23 cellular contexts compared by ENCODE assay signal in the genomic region with DNA sequence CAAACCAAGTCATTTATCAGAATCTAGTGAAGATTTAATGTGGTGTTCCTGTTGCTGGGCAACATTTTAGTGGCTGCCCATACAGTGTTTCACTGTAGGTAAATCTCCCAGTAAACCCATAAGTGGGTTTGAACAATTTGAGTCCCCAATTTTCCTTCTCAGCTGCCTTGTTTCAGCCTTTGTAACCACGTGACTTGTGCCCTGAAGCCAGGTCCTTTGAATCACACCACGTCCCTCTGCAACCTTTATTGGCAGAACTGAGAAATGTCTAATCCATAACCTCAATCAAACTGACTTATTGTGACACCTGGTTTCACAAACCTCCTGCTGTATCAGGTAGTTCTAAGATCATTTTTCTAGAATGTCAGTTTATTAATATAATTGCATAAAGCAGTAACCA.
"Had no signal": no experiment of that assay in that cellular context is flagged by ENCODE, and none has a peak within 500 bp of the region (broad histone marks: within the 10 kb centered on the region; RNA-seq: fewer than 3 reads in every experiment).

No MANE protein-coding gene starts in this region.

- H3K27me3 Mint-ChIP-seq: activated naive CD8-positive, alpha-beta T cell treated with anti-CD3 and anti-CD28 coated beads, Interleukin-2, amount 10 ng/mL, durations not matched to agents 7 days and 5 days; central memory CD8-positive, alpha-beta T cell; natural killer cell treated with Interleukin-12 subunit alpha and Interleukin-12 subunit beta and Interleukin-15 and Interleukin-18, amount 100 ng/mL, for 72 hours; T-cell had no signal

- H3K27ac Mint-ChIP-seq: activated naive CD8-positive, alpha-beta T cell treated with anti-CD3 and anti-CD28 coated beads, Interleukin-2, amount 10 ng/mL, durations not matched to agents 7 days and 5 days; activated T-helper 2 cell treated with anti-CD3 and anti-CD28 coated beads, Interferon-gamma antibody, Interleukin-2, Interleukin-4, amounts not matched to agents 10 μg/mL and 5 μg/mL and 100 μg/mL, durations not matched to agents 14 hours and 24 hours and 36 hours; natural killer cell treated with Interleukin-12 subunit alpha and Interleukin-12 subunit beta and Interleukin-15 and Interleukin-18, amount 100 ng/mL, for 72 hours; T-cell had no signal

- ATAC-seq: activated CD4-positive, CD25-positive, alpha-beta regulatory T cell treated with anti-CD3 and anti-CD28 coated beads, Interleukin-2, amount 50 U/mL, for 24 hours; natural killer cell treated with Interleukin-12 subunit alpha and Interleukin-12 subunit beta and Interleukin-15 and Interleukin-18, amount 100 ng/mL, for 72 hours; T-cell had no signal

- H3K9me3 ChIP-seq: suprapubic skin had no signal

- H3K4me3 Mint-ChIP-seq: activated naive CD8-positive, alpha-beta T cell treated with anti-CD3 and anti-CD28 coated beads, Interleukin-2, amount 10 ng/mL, durations not matched to agents 7 days and 5 days; central memory CD8-positive, alpha-beta T cell; natural killer cell treated with Interleukin-12 subunit alpha and Interleukin-12 subunit beta and Interleukin-15 and Interleukin-18, amount 100 ng/mL, for 72 hours; T-cell had no signal

- DNase-seq: activated naive CD8-positive, alpha-beta T cell treated with anti-CD3 and anti-CD28 coated beads, Interleukin-2, amount 10 ng/mL, durations not matched to agents 7 days and 5 days; anterior cingulate cortex; brain microvascular endothelial cell; cortex of kidney; effector CD4-positive, alpha-beta T cell; foreskin fibroblast; glutamatergic neuron; hypothalamus; kidney glomerular epithelial cell; mesendoderm; nucleus accumbens; posterior cingulate gyrus; small intestine; stimulated activated CD4-positive, alpha-beta T cell treated with anti-CD3 and anti-CD28 coated beads, Interleukin-4, amount 100 ng/mL, for 24 hours; stimulated activated naive CD4-positive, alpha-beta T cell treated with Interleukin-2 at 50 U/mL for 16 hours; T-cell; T-helper 9 cell; trophoblast cell had no signal

- H3K27ac ChIP-seq: brain microvascular endothelial cell, suprapubic skin had no signal

- H3K27me3 ChIP-seq: brain microvascular endothelial cell, suprapubic skin had no signal
